8 cellular contexts compared by ENCODE assay signal in the genomic region with DNA sequence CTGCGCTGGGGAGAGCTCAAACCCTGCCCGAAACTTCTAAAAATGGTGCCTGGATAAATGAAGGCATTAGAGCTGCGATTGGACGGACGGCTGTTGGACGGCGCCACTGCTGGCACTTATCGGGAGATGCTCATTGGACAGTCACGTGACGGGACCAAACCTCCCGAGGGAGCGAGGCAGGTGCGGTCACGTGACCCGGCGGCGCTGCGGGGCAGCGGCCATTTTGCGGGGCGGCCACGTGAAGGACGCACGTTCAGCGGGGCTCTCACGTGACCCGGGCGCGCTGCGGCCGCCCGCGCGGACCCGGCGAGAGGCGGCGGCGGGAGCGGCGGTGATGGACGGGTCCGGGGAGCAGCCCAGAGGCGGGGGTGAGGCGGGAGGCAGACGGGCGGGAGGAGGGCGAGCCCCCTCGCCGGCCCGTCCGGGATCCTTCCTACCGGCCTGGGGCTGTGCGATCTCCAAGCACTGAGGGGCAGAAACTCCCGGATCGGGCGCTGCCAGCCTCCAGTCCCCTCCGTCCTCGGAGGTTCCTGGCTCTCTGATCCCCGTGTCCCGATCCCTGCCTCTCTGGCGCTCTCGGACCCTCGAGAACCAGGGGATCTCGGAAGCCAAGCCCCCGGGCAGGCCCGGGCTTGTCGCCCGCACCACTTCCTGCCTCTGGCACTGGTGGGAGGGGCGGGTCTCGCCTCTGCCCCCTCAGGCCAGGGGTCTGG. TPM values are rescaled to one million over a fixed set of nuclear protein-coding genes. Genes with fewer than 3 reads are reported as not detected.
DNase-seq lines count a peak whose midpoint lies in the region; ATAC-seq and TF ChIP-seq lines count a peak whose summit lies in the region.

Gene BAX (plus strand): TSS at position 281 of the 713 bp plus-strand sequence. CDS start 54 bp downstream, at position 335.

- H3K4me3 ChIP-seq in GM08714 (ENCODE audit: low read length), result peak within 1 kb of the TSS; percentile 78

- H3K36me3 Mint-ChIP-seq in activated naive CD4-positive, alpha-beta T cell treated with anti-CD3 and anti-CD28 coated beads, Interleukin-2, amount 50 U/mL, for 72 hours, result peaks cover 22 to 37% of the 10 kb centered on the region in 2 donors

- ATAC-seq in HG02571 (IDR thresholded peaks at IDR 0.05; ENCODE audit: unreplicated experiment), result peak; percentile 73
- ATAC-seq in activated naive CD4-positive, alpha-beta T cell treated with anti-CD3 and anti-CD28 coated beads, Interleukin-2, amount 50 U/mL, for 72 hours, result peak; percentile 87 to 91
- peak; percentile 85 for ATAC-seq in omental fat pad (ENCODE audit: low FRiP score)

- peak; percentile 91 for DNase-seq in NCI-H1092 (lab: John Stamatoyannopoulos, UW)
- DNase-seq in SKM-1 (lab: John Stamatoyannopoulos, UW; ENCODE audit: unreplicated experiment), result peak; percentile 23
- peak; percentile 98 for DNase-seq in activated naive CD4-positive, alpha-beta T cell treated with anti-CD3 and anti-CD28 coated beads, Interleukin-2, amount 50 U/mL, for 72 hours (ENCODE audit: low spot score in 2 of 2)
- DNase-seq in glomerular endothelial cell (ENCODE audit: extremely low read depth, low read depth, low spot score), result no peak
- peak; percentile 83 for DNase-seq in omental fat pad (ENCODE audit: low spot score)

- no peak for TF ChIP-seq CTCF in omental fat pad (IDR thresholded peaks at IDR 0.05)

- no peaks in the 10 kb centered on the region for H3K9me3 Mint-ChIP-seq in activated naive CD4-positive, alpha-beta T cell treated with anti-CD3 and anti-CD28 coated beads, Interleukin-2, amount 50 U/mL, for 72 hours

- peak within 1 kb of the TSS; percentile 90 for H3K27ac ChIP-seq in temporal lobe (ENCODE audit: low read depth, low read length)

- peak within 1 kb of the TSS; percentile 96 to 98 for H3K27ac Mint-ChIP-seq in activated naive CD4-positive, alpha-beta T cell treated with anti-CD3 and anti-CD28 coated beads, Interleukin-2, amount 50 U/mL, for 72 hours

RNA-seq across cellular contexts. Expression of gene BAX, which starts in this region (rescaled TPM):
- 100 to 1,000 TPM; 191 to 711 TPM for total RNA-seq in activated naive CD4-positive, alpha-beta T cell treated with anti-CD3 and anti-CD28 coated beads, Interleukin-2, amount 50 U/mL, for 72 hours
- total RNA-seq in glomerular endothelial cell (208 and 237 TPM in 2 replicates), omental fat pad (10 to 100 TPM; 26.4 to 64.2 (median 37.3) TPM), temporal lobe (15.2 TPM)
